ENCODE assay signal across 34 cellular contexts in genomic region chr5:180866985-180867384, GRCh38. TPM values are rescaled to one million over a fixed set of nuclear protein-coding genes. Genes with fewer than 3 reads are reported as not detected.
"Had no signal": no experiment of that assay in that cellular context is flagged by ENCODE, and none has a peak within 500 bp of the region (broad histone marks: within the 10 kb centered on the region; RNA-seq: fewer than 3 reads in every experiment).

No MANE protein-coding gene starts in this region.

- H3K27me3 ChIP-seq: ascending aorta, dorsolateral prefrontal cortex, neural progenitor cell, right lobe of liver, uterus had no signal

- H3K27ac ChIP-seq: ascending aorta, cardiac muscle cell, coronary artery, dorsolateral prefrontal cortex, neural progenitor cell, right lobe of liver, uterus, WERI-Rb-1 had no signal

- H3K4me1 ChIP-seq: ascending aorta, right lobe of liver, uterus had no signal

- H2AFZ ChIP-seq: neural progenitor cell had no signal

- ATAC-seq: activated CD4-positive, CD25-positive, alpha-beta regulatory T cell treated with anti-CD3 and anti-CD28 coated beads, Interleukin-2, amount 50 U/mL, for 24 hours; effector memory CD8-positive, alpha-beta T cell; naive thymus-derived CD8-positive, alpha-beta T cell had no signal

- FAIRE-seq: kidney, TTC549 had no signal

- H3K4me3 ChIP-seq: ascending aorta, cardiac muscle cell, coronary artery, dorsolateral prefrontal cortex, neural progenitor cell, right lobe of liver, uterus had no signal

- H3K36me3 ChIP-seq: ascending aorta, cardiac muscle cell, neural progenitor cell, right lobe of liver, uterus, WERI-Rb-1 had no signal

- H3K9ac ChIP-seq: neural progenitor cell had no signal

- H3K9me3 ChIP-seq: ascending aorta, right lobe of liver, uterus had no signal

- H3K4me2 ChIP-seq: neural progenitor cell had no signal

- DNase-seq: activated CD4-positive, alpha-beta memory T cell treated with anti-CD3 and anti-CD28 coated beads, Interleukin-2, amount 10 ng/mL, durations not matched to agents 7 days and 5 days; activated CD4-positive, alpha-beta T cell treated with anti-CD3 and anti-CD28 coated beads, Interleukin-2, amount 10 ng/mL, durations not matched to agents 7 days and 5 days; activated CD8-positive, alpha-beta memory T cell treated with anti-CD3 and anti-CD28 coated beads, Interleukin-2, amount 50 U/mL, for 48 hours; activated gamma-delta T cell; activated naive CD4-positive, alpha-beta T cell treated with anti-CD3 and anti-CD28 coated beads, Interleukin-2, amount 10 ng/mL, durations not matched to agents 7 days and 5 days; activated naive CD8-positive, alpha-beta T cell treated with anti-CD3 and anti-CD28 coated beads, Interleukin-2, amount 10 ng/mL, durations not matched to agents 7 days and 5 days; activated T-cell treated with anti-CD3 and anti-CD28 coated beads, Interleukin-2, amount 50 U/mL, for 24 hours; cerebellar nuclear complex; dorsolateral prefrontal cortex; effector memory CD8-positive, alpha-beta T cell; erythroblast; head of caudate nucleus; hypothalamus; immature natural killer cell; kidney; naive thymus-derived CD8-positive, alpha-beta T cell; posterior cingulate gyrus; right lobe of liver; stimulated activated CD4-positive, alpha-beta T cell treated with anti-CD3 and anti-CD28 coated beads, Interleukin-2, amount 100 ng/mL, for 48 hours; stimulated activated naive CD4-positive, alpha-beta T cell treated with Interleukin-2 at 50 U/mL for 16 hours; T-helper 9 cell; uterus; WERI-Rb-1 had no signal

RNA-seq across cellular contexts. Expression of gene BTNL8, which starts 32.0 kb away (rescaled TPM):
- total RNA-seq: activated CD4-positive, alpha-beta memory T cell treated with anti-CD3 and anti-CD28 coated beads, Interleukin-2, amount 10 ng/mL, durations not matched to agents 7 days and 5 days; activated CD4-positive, alpha-beta T cell treated with anti-CD3 and anti-CD28 coated beads, Interleukin-2, amount 10 ng/mL, durations not matched to agents 7 days and 5 days; activated naive CD8-positive, alpha-beta T cell treated with anti-CD3 and anti-CD28 coated beads, Interleukin-2, amount 10 ng/mL, durations not matched to agents 7 days and 5 days; ascending aorta; cardiac muscle cell; fibroblast of lung; fibroblast of villous mesenchyme; mesothelial cell of epicardium; naive thymus-derived CD8-positive, alpha-beta T cell; renal cortical epithelial cell; skeletal muscle tissue had no signal
- polyA plus RNA-seq: cardiac muscle cell; fibroblast of lung; immature natural killer cell; naive thymus-derived CD8-positive, alpha-beta T cell had no signal
